ENCODE assay signal across 8 cellular contexts in genomic region chr20:5127859-5128409, GRCh38. TPM values are rescaled to one million over a fixed set of nuclear protein-coding genes. Genes with fewer than 3 reads are reported as not detected.
DNase-seq lines count a peak whose midpoint lies in the region; ATAC-seq and TF ChIP-seq lines count a peak whose summit lies in the region.

No MANE protein-coding gene starts in this region.

- H3K4me3 ChIP-seq in liver (ENCODE audit: low read depth in 1 of 3, low read length in 3 of 3) (peak overlapping the region; percentile 80 to 95 (median 90)), upper lobe of left lung (peak overlapping the region; percentile 65 to 100 (median 92))

- peak overlapping the region; percentile 90 for H3K4me3 Mint-ChIP-seq in activated naive CD4-positive, alpha-beta T cell treated with anti-CD3 and anti-CD28 coated beads for 36 hours

- no peak for TF ChIP-seq EP300 in upper lobe of left lung (IDR thresholded peaks at IDR 0.05)

- 41% methylated on average over 6 of the region's 6 CpGs for WGBS in liver
- WGBS in upper lobe of left lung, 2 donors, result 23 to 26% methylated on average over 6 of the region's 6 CpGs

- H3K4me1 ChIP-seq in liver (ENCODE audit: control insufficient read depth in 4 of 4, insufficient read depth in 4 of 4, low read length in 3 of 4) (peaks cover 0 to 20% (median 13%) of the 10 kb centered on the region in 4 donors), upper lobe of left lung (peaks cover 22 to 48% (median 34%) of the 10 kb centered on the region in 4 donors)

- H3K27me3 Mint-ChIP-seq in activated naive CD4-positive, alpha-beta T cell treated with anti-CD3 and anti-CD28 coated beads for 36 hours (ENCODE audit: low read depth), result no peaks in the 10 kb centered on the region

- ATAC-seq in upper lobe of left lung (ENCODE audit: low FRiP score in 2 of 2), result no peak
- ATAC-seq in HG02610 (IDR thresholded peaks at IDR 0.05; ENCODE audit: unreplicated experiment), result no peak
- ATAC-seq in GM19467 (IDR thresholded peaks at IDR 0.05; ENCODE audit: unreplicated experiment), result no peak

- no peaks in the 10 kb centered on the region for H3K36me3 ChIP-seq in liver (ENCODE audit: control insufficient read depth in 4 of 4, insufficient read depth in 3 of 4, low read depth in 1 of 4, low read length in 3 of 4)
- no peaks in the 10 kb centered on the region for H3K36me3 ChIP-seq in upper lobe of left lung

- TF ChIP-seq CTCF in liver (IDR thresholded peaks at IDR 0.05; ENCODE audit: low read depth, low read length, missing input control), result no peak
- no peak for TF ChIP-seq CTCF in upper lobe of left lung (IDR thresholded peaks at IDR 0.05)

- peaks cover 44% of the 10 kb centered on the region for H3K4me1 Mint-ChIP-seq in activated naive CD4-positive, alpha-beta T cell treated with anti-CD3 and anti-CD28 coated beads for 36 hours (ENCODE audit: low read depth)

- H3K36me3 Mint-ChIP-seq in activated naive CD4-positive, alpha-beta T cell treated with anti-CD3 and anti-CD28 coated beads for 36 hours (ENCODE audit: low read depth), result peaks cover 3% of the 10 kb centered on the region

- intact Hi-C loops in activated naive CD4-positive, alpha-beta T cell treated with anti-CD3 and anti-CD28 coated beads for 36 hours (cut with micrococcal nuclease), result loop anchor here (1.0 to 10.0 kb wide), 4 partner anchors 9 to 624 kb away; partner anchors contain the start of genes PCNA and SHLD1

- CTCF ChIA-PET in activated naive CD4-positive, alpha-beta T cell treated with anti-CD3 and anti-CD28 coated beads for 36 hours (lab: Charles Lee), result interaction anchor here (1.1 to 8.5 kb wide), 3 partner anchors 26 to 95 kb away, joined by 8 to 180 read pairs (median 11); no protein-coding TSS in a partner anchor

- H3K27me3 ChIP-seq in liver (ENCODE audit: control insufficient read depth in 4 of 4, insufficient read depth in 4 of 4, low read length in 3 of 4) (no peaks in the 10 kb centered on the region), upper lobe of left lung (no peaks in the 10 kb centered on the region)

- peak overlapping the region; percentile 88 for H3K27ac ChIP-seq in angular gyrus (ENCODE audit: low read depth, low read length)
- H3K27ac ChIP-seq in liver (ENCODE audit: low read depth in 1 of 2, low read length in 2 of 2), result peak overlapping the region; percentile 91 to 95
- H3K27ac ChIP-seq in upper lobe of left lung, result peak overlapping the region; percentile 91 to 99 (median 97)

- no peak for DNase-seq in activated naive CD4-positive, alpha-beta T cell treated with anti-CD3 and anti-CD28 coated beads for 36 hours
- DNase-seq in activated naive CD4-positive, alpha-beta T cell treated with anti-CD3 and anti-CD28 coated beads, Interleukin-2, amount 50 U/mL, for 16 hours, result no peak
- DNase-seq in upper lobe of left lung, result peak in 1 of 2 donors; percentile 30
- DNase-seq in pons (ENCODE audit: low spot score), result no peak

- peak overlapping the region; percentile 93 to 95 for H3K9ac ChIP-seq in liver (ENCODE audit: low read depth in 1 of 2, low read length in 2 of 2)

- no peak for TF ChIP-seq POLR2A in upper lobe of left lung (IDR thresholded peaks at IDR 0.05)

- no peaks in the 10 kb centered on the region for H3K9me3 Mint-ChIP-seq in activated naive CD4-positive, alpha-beta T cell treated with anti-CD3 and anti-CD28 coated beads for 36 hours

- H3K9me3 ChIP-seq in liver (ENCODE audit: control insufficient read depth in 4 of 4, low read length in 3 of 4), result no peaks in the 10 kb centered on the region
- H3K9me3 ChIP-seq in upper lobe of left lung, result no peaks in the 10 kb centered on the region

- TF ChIP-seq RAD21 in liver (IDR thresholded peaks at IDR 0.05), result no peak

- H3K27ac Mint-ChIP-seq in activated naive CD4-positive, alpha-beta T cell treated with anti-CD3 and anti-CD28 coated beads for 36 hours, result peak overlapping the region; percentile 94

TF ChIP-seq in liver, 16 proteins besides CTCF, POLR2A, EP300 and RAD21:
- TF ChIP-seq JUND (IDR thresholded peaks at IDR 0.05), result no peak
- no peak for TF ChIP-seq EGR1 (IDR thresholded peaks at IDR 0.05; ENCODE audit: low read depth in 2 of 2)
- TF ChIP-seq YY1 (IDR thresholded peaks at IDR 0.05), result no peak
- no peak for TF ChIP-seq GABPA (IDR thresholded peaks at IDR 0.05 in 1 of 2, conservative IDR thresholded peaks at IDR 0.05 in 1 of 2)
- TF ChIP-seq SP1 (IDR thresholded peaks at IDR 0.05), result no peak
- no peak for TF ChIP-seq MAX (IDR thresholded peaks at IDR 0.05)

RNA-seq across cellular contexts. Expression of gene CDS2, which starts 1.1 kb away (rescaled TPM):
- total RNA-seq in activated naive CD4-positive, alpha-beta T cell treated with anti-CD3 and anti-CD28 coated beads for 36 hours, result 10 to 100 TPM; 23.2 to 24.1 TPM
- total RNA-seq in liver, result 10 to 100 TPM; 17.6 to 31.6 TPM
- 10 to 100 TPM in 1 of 2 donors, 1 to 10 TPM in 1; 9.6 to 11.2 TPM for polyA plus RNA-seq in liver
- 10 to 100 TPM; 26.2 to 64.0 (median 40.6) TPM for total RNA-seq in upper lobe of left lung

RNA-seq across cellular contexts. Expression of gene PCNA, which starts 8.2 kb away (rescaled TPM):
- 100 to 1,000 TPM; 631 to 641 TPM for total RNA-seq in activated naive CD4-positive, alpha-beta T cell treated with anti-CD3 and anti-CD28 coated beads for 36 hours
- total RNA-seq in liver (100 to 1,000 TPM in 1 of 2 donors, 10 to 100 TPM in 1; 19.3 to 161 TPM), upper lobe of left lung (10 to 100 TPM; 15.5 to 55.9 (median 42.3) TPM)
- polyA plus RNA-seq in liver, result 10 to 100 TPM; 14.1 to 28.3 TPM

RNA-seq across cellular contexts. Expression of gene TMEM230, which starts 15.1 kb away (rescaled TPM):
- total RNA-seq in activated naive CD4-positive, alpha-beta T cell treated with anti-CD3 and anti-CD28 coated beads for 36 hours, result 10 to 100 TPM; 86.3 to 90.5 TPM
- total RNA-seq in liver, result 10 to 100 TPM; 53.8 to 75.7 TPM
- polyA plus RNA-seq in liver, result 100 to 1,000 TPM in 1 of 2 donors, 10 to 100 TPM in 1; 83.1 to 101 TPM
- total RNA-seq in upper lobe of left lung, result 10 to 100 TPM; 24.5 to 88.1 (median 70.0) TPM
